ENCODE assay signal across 16 cellular contexts in genomic region chr10:58982470-58983239, GRCh38.
"Had no signal": no experiment of that assay in that cellular context is flagged by ENCODE, and none has a peak within 500 bp of the region (broad histone marks: within the 10 kb centered on the region; RNA-seq: fewer than 3 reads in every experiment).

No MANE protein-coding gene starts in this region.

- H3K4me1 ChIP-seq: body of pancreas, esophagus squamous epithelium, heart left ventricle, testis had no signal

- DNase-seq: activated CD4-positive, alpha-beta memory T cell treated with anti-CD3 and anti-CD28 coated beads for 36 hours; activated naive CD4-positive, alpha-beta T cell; activated T-cell treated with anti-CD3 and anti-CD28 coated beads, Interleukin-2, amount 50 U/mL, for 4 hours; body of pancreas; cerebellar nuclear complex; esophagus squamous epithelium; foreskin melanocyte; heart left ventricle; left ventricle myocardium superior; mesenchymal stem cell; stimulated activated CD4-positive, alpha-beta T cell treated with anti-CD3 and anti-CD28 coated beads, Interleukin-4, amount 100 ng/mL, for 1 hour; stimulated activated CD8-positive, alpha-beta memory T cell treated with anti-CD3 and anti-CD28 coated beads, Interleukin-4, amount 100 ng/mL, for 48 hours; stimulated activated naive CD8-positive, alpha-beta T cell treated with anti-CD3 and anti-CD28 coated beads, Interleukin-15, Interleukin-2, amounts not matched to agents 100 U/mL and 50 U/mL, for 24 hours; T-helper 1 cell; testis had no signal

- H3K4me3 ChIP-seq: body of pancreas, esophagus squamous epithelium, heart left ventricle, testis had no signal

- H3K27ac ChIP-seq: body of pancreas, esophagus squamous epithelium, heart left ventricle, testis, VCaP had no signal

- H3K36me3 ChIP-seq: esophagus squamous epithelium, heart left ventricle had no signal

- H3K9me3 ChIP-seq: body of pancreas, esophagus squamous epithelium, heart left ventricle, testis had no signal

- H3K27me3 ChIP-seq: body of pancreas, esophagus squamous epithelium, heart left ventricle, testis had no signal
